Comparison of ENCODE assay signal across 9 cellular contexts in the genomic region with DNA sequence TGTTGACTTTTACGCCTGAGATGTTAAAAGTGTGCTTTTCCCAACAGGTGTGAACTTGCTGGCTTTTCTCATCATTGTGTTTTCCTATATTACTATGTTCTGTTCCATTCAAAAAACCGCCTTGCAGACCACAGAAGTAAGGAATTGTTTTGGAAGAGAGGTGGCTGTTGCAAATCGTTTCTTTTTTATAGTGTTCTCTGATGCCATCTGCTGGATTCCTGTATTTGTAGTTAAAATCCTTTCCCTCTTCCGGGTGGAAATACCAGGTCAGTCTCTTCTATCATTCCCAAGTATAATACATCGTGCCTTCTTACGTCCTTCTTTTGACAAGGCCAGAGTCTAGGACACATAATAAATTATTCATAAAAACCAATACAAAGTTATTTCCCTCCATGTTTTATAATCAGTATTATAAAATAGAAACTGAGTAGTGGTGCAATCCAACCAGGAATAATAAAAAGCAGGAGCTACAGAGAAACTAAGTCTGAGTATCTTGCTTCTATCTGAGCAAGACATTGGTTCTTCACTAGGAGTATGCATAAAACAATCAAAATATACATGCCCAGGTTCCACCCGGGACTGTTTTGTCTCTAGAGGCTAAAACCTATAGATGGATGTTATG. TPM values are rescaled to one million over a fixed set of nuclear protein-coding genes. Genes with fewer than 3 reads are reported as not detected.
DNase-seq lines count a peak whose midpoint lies in the region; ATAC-seq and TF ChIP-seq lines count a peak whose summit lies in the region.
"Had no signal": no experiment of that assay in that cellular context is flagged by ENCODE, and none has a peak within 500 bp of the region (broad histone marks: within the 10 kb centered on the region; RNA-seq: fewer than 3 reads in every experiment).

No MANE protein-coding gene starts in this region.

- peaks cover 3% of the 10 kb centered on the region for H3K27me3 Mint-ChIP-seq in mesothelial cell of epicardium (ENCODE audit: low read depth)

- H3K27ac Mint-ChIP-seq in mesothelial cell of epicardium = no peak overlapping the region

- no peak overlapping the region for H3K4me3 Mint-ChIP-seq in mesothelial cell of epicardium

- H3K9me3 ChIP-seq in AG04450 (ENCODE audit: control insufficient read depth, insufficient read depth, low read length) = no peaks in the 10 kb centered on the region

- H3K9me3 Mint-ChIP-seq in mesothelial cell of epicardium = no peaks in the 10 kb centered on the region

- H3K4me3 ChIP-seq in AG04450 (ENCODE audit: low read depth, low read length) = no peak overlapping the region
- H3K4me3 ChIP-seq: skin epidermis had no signal

- no peak overlapping the region for H3K27ac ChIP-seq in AG04450 (ENCODE audit: low read depth, low read length)
- H3K27ac ChIP-seq: skin epidermis had no signal

- peak; percentile 47 for ATAC-seq in left colon
- ATAC-seq in HG02973 (IDR thresholded peaks at IDR 0.05; ENCODE audit: unreplicated experiment) = no peak

- TF ChIP-seq CTCF in AG04450 (IDR thresholded peaks at IDR 0.05; ENCODE audit: low read depth, low read length) (peak; percentile 57), mesothelial cell of epicardium (IDR thresholded peaks at IDR 0.05; ENCODE audit: unreplicated experiment) (no peak)

- H3K4me1 Mint-ChIP-seq in mesothelial cell of epicardium = peaks cover 8% of the 10 kb centered on the region

- POLR2A ChIA-PET in AG04450 (lab: Yijun Ruan, JAX) = no interaction called here

- peaks cover 5% of the 10 kb centered on the region for H3K27me3 ChIP-seq in AG04450 (ENCODE audit: control insufficient read depth, insufficient read depth, low read length)

- DNase-seq in AG04450 (ENCODE audit: low read depth, low spot score) (peak; percentile 2), HT1080 (ENCODE audit: low read depth) (peak; percentile 71), amniotic epithelial cell (ENCODE audit: low read depth) (peak; percentile 51), left colon (no peak), mesothelial cell of epicardium (ENCODE audit: low spot score in 2 of 2, unreplicated experiment in 2 of 2) (no peak), NCI-H2029 (lab: John Stamatoyannopoulos, UW) (no peak), mesenteric fat pad (ENCODE audit: low spot score) (no peak)

- CTCF ChIA-PET in AG04450 (lab: Charles Lee) = interaction anchor here (0.6 to 4.3 kb wide), 9 partner anchors 54 to 374 kb away, joined by 3 to 30 read pairs (median 5); no protein-coding TSS in a partner anchor

- no peaks in the 10 kb centered on the region for H3K36me3 Mint-ChIP-seq in mesothelial cell of epicardium

- intact Hi-C loops in left colon (cut with DNase I, micrococcal nuclease) = no loop called here

RNA-seq across cellular contexts. Expression of gene RXFP2, which starts 57.9 kb away (rescaled TPM):
- not detected in 2 replicates for polyA plus RNA-seq in AG04450 (2011; rRNA removed)
- not detected in 2 replicates for polyA minus RNA-seq in AG04450 (2011; rRNA and poly(A)+ RNA removed)
- not detected in 2 replicates for total RNA-seq in HT1080 (2014; rRNA removed; shearing (Covaris generic))
- polyA plus RNA-seq in HT1080 (2015; cell fraction: cytosol; rRNA removed) = not detected in 2 replicates
- not detected in 2 replicates for polyA plus RNA-seq in HT1080 (2015; cell fraction: nucleus; rRNA removed)
- total RNA-seq in left colon = not detected
- 0.35 to 0.59 TPM (median 0.45 TPM) in 3 replicates for total RNA-seq in mesothelial cell of epicardium
- not detected for total RNA-seq in mesenteric fat pad

Comparison
In these comparisons a context has a peak if more than half of its experiments do, and no peak if none do; other contexts are left out.
1. DNase-seq: peak in AG04450 (single experiment), HT1080 (single experiment) and amniotic epithelial cell (single experiment); none in left colon (0 of 2), mesothelial cell of epicardium (0 of 2), NCI-H2029 (single experiment) and mesenteric fat pad (single experiment).